16 cellular contexts compared by ENCODE assay signal in the genomic region with DNA sequence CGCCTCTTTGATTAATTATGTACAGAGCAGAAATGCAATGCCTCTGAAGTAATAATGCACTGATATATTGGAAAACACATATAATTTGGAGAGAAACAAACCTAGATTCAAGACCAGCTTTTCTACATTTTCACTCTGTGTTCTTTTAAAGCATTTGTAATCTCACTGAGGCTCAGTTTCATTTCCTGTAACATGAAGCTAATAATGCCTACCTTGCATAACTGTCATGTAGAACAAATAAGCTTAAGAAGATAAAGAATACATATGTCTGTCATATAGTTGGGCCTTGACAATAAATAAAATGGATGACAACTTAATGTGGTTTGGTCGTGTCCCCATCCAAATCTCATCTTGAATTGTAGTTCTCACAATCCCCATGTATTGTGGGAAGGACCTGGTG. TPM values are rescaled to one million over a fixed set of nuclear protein-coding genes. Genes with fewer than 3 reads are reported as not detected.
"Had no signal": no experiment of that assay in that cellular context is flagged by ENCODE, and none has a peak within 500 bp of the region (broad histone marks: within the 10 kb centered on the region; RNA-seq: fewer than 3 reads in every experiment).

No MANE protein-coding gene starts in this region.

- H3K4me3 ChIP-seq: colonic mucosa, right atrium auricular region had no signal

- H3K36me3 ChIP-seq: colonic mucosa, right atrium auricular region had no signal

- H3K9me3 ChIP-seq: colonic mucosa, right atrium auricular region had no signal

- H3K27ac ChIP-seq: colonic mucosa, right atrium auricular region had no signal

- FAIRE-seq: islet of Langerhans, small intestine had no signal

- H3K4me1 ChIP-seq: colonic mucosa, right atrium auricular region had no signal

- H3K27me3 ChIP-seq: colonic mucosa, right atrium auricular region had no signal

- ATAC-seq: left lobe of liver; naive thymus-derived CD4-positive, alpha-beta T cell had no signal

- DNase-seq: colonic mucosa; dermis blood vessel endothelial cell; erythroblast; head of caudate nucleus; hippocampal formation; kidney glomerular epithelial cell; mammary epithelial cell; naive thymus-derived CD4-positive, alpha-beta T cell; small intestine; stimulated activated CD4-positive, alpha-beta T cell treated with anti-CD3 and anti-CD28 coated beads, Interleukin-12 subunit alpha, Interleukin-12 subunit beta, amount 100 ng/mL, for 4 hours; stimulated activated naive CD4-positive, alpha-beta T cell treated with Interleukin-2 at 50 U/mL for 16 hours; trophoblast cell had no signal

RNA-seq across cellular contexts. Expression of a gene that starts 35.3 kb away (rescaled TPM):
- total RNA-seq: naive thymus-derived CD4-positive, alpha-beta T cell had no signal
- polyA plus RNA-seq: naive thymus-derived CD4-positive, alpha-beta T cell; neural cell had no signal
